In genomic region chr12:50084775-50085614, GRCh38 we compare ENCODE assay signal across 8 cellular contexts. TPM values are rescaled to one million over a fixed set of nuclear protein-coding genes. Genes with fewer than 3 reads are reported as not detected.
A peak's percentile ranks its signal among the peaks of the same experiment; 100 is the strongest.
DNase-seq lines count a peak whose midpoint lies in the region; TF ChIP-seq lines count a peak whose summit lies in the region.

TSS of gene SMARCD1 (plus strand) at chr12:50085342. CDS start at chr12:50085370, 28 bp downstream.

- H3K4me3 ChIP-seq in fibroblast of villous mesenchyme (ENCODE audit: low read depth, low read length) (peak within 1 kb of the TSS; percentile 95), stomach smooth muscle (ENCODE audit: low read length in 2 of 2) (peak within 1 kb of the TSS; percentile 76 to 91)

- H3K4me1 ChIP-seq in stomach smooth muscle (ENCODE audit: control insufficient read depth, insufficient read depth, low read length): peaks cover 5% of the 10 kb centered on the region

- peak within 1 kb of the TSS; percentile 80 to 91 for H3K9ac ChIP-seq in stomach smooth muscle (ENCODE audit: low read length in 2 of 2)

- peak within 1 kb of the TSS; percentile 97 for H3K4me3 Mint-ChIP-seq in neural crest cell

- H3K9me3 ChIP-seq in stomach smooth muscle (ENCODE audit: control insufficient read depth in 2 of 2, low read length in 2 of 2): no peaks in the 10 kb centered on the region

- H3K36me3 ChIP-seq in stomach smooth muscle (ENCODE audit: control insufficient read depth in 2 of 2, insufficient read depth in 2 of 2, low read length in 2 of 2): peaks cover 26 to 32% of the 10 kb centered on the region in 2 donors

- H3K4me1 Mint-ChIP-seq in neural crest cell: peaks cover 40% of the 10 kb centered on the region

- H3K9me3 Mint-ChIP-seq in neural crest cell: no peaks in the 10 kb centered on the region

- peak within 1 kb of the TSS; percentile 95 for H3K27ac Mint-ChIP-seq in neural crest cell (ENCODE audit: unreplicated experiment)

- H3K27me3 ChIP-seq in stomach smooth muscle (ENCODE audit: control insufficient read depth in 1 of 2, insufficient read depth in 2 of 2, low read length in 2 of 2): no peaks in the 10 kb centered on the region

- H3K27ac ChIP-seq in stomach smooth muscle (ENCODE audit: low read length): peak within 1 kb of the TSS; percentile 84

- peak; percentile 93 for DNase-seq in EL
- peak; percentile 45 for DNase-seq in GOT3 (lab: John Stamatoyannopoulos, UW)
- DNase-seq in LoVo (ENCODE audit: low spot score): peak; percentile 95
- peak; percentile 94 to 95 for DNase-seq in SHP77 (lab: John Stamatoyannopoulos, UW)
- peak; percentile 95 for DNase-seq in activated effector memory CD4-positive, alpha-beta T cell treated with anti-CD3 and anti-CD28 coated beads, Interleukin-2, amount 50 U/mL, for 16 hours
- peak; percentile 90 for DNase-seq in fibroblast of villous mesenchyme (ENCODE audit: low read depth)
- peak; percentile 84 for DNase-seq in neural crest cell (ENCODE audit: low read depth, low spot score)

- peaks cover 3% of the 10 kb centered on the region for H3K36me3 Mint-ChIP-seq in neural crest cell (ENCODE audit: low read depth)

- peak; percentile 36 for TF ChIP-seq CTCF in fibroblast of villous mesenchyme (IDR thresholded peaks at IDR 0.05; ENCODE audit: insufficient read depth, low read depth, low read length)
- peak; percentile 63 for TF ChIP-seq CTCF in neural crest cell (conservative IDR thresholded peaks at IDR 0.05)

- no peaks in the 10 kb centered on the region for H3K27me3 Mint-ChIP-seq in neural crest cell (ENCODE audit: low read depth)

RNA-seq across cellular contexts. Expression of gene SMARCD1, which starts in this region (rescaled TPM):
- total RNA-seq in fibroblast of villous mesenchyme (52.5 and 60.9 TPM in 2 replicates), neural crest cell (187 TPM in 2 replicates)

Comparison
In these comparisons a context has a peak if more than half of its experiments do, and no peak if none do; other contexts are left out.
1. Peak in every context shown above with its lines: DNase-seq, H3K4me3 ChIP-seq and H3K27ac ChIP-seq.
2. DNase-seq: peak in every context shown above with its lines; median percentile 95 in LoVo; 95 in activated effector memory CD4-positive, alpha-beta T cell treated with anti-CD3 and anti-CD28 coated beads, Interleukin-2, amount 50 U/mL, for 16 hours; 94 in SHP77; 93 in EL; 90 in fibroblast of villous mesenchyme; 84 in neural crest cell; 45 in GOT3.